8 cellular contexts compared by ENCODE assay signal in genomic region chr10:45761622-45762021, GRCh38. TPM values are rescaled to one million over a fixed set of nuclear protein-coding genes. Genes with fewer than 3 reads are reported as not detected.
DNase-seq lines count a peak whose midpoint lies in the region; ATAC-seq, FAIRE-seq and TF ChIP-seq lines count a peak whose summit lies in the region.
"Not testable (repeated sequence)": the region's sequence is repeated elsewhere in the genome, so short reads cannot be mapped to it uniquely, and the experiment has no call there.

No MANE protein-coding gene starts in this region.

- in situ Hi-C loops in astrocyte of the spinal cord (cut with HindIII; ENCODE audit: low sequenced_read_pairs); HepG2 (cut with HindIII; ENCODE audit: extremely low pct_ligation_motif_present, low pct_unique_long_range_greater_than_20kb): not testable (repeated sequence)

- POLR2A ChIA-PET in HepG2 (lab: Yijun Ruan, JAX), result not testable (repeated sequence)

- H3K4me3 ChIP-seq in astrocyte of the spinal cord (ENCODE audit: low read depth, low read length); HepG2 (replicated peaks in 1 of 3; ENCODE audit: insufficient read depth in 1 of 3, low read depth in 2 of 3, low read length in 3 of 3): not testable (repeated sequence)

- H3K9me3 ChIP-seq in HepG2 (ENCODE audit: low read length), result not testable (repeated sequence)

- not testable (repeated sequence) for TF ChIP-seq CTCF in astrocyte of the spinal cord (IDR thresholded peaks at IDR 0.05; ENCODE audit: low read depth, low read length); HepG2 (CRISPR knock-in tag; IDR thresholded peaks at IDR 0.05)

- H3K27ac ChIP-seq in HepG2 (ENCODE audit: extremely low read length, insufficient read depth, low read length), result not testable (repeated sequence)

- DNase-seq in EH (ENCODE audit: low read depth) (peak; percentile 9), astrocyte of the spinal cord (ENCODE audit: low read depth, low spot score) (peak; percentile 13), HepG2 (ENCODE audit: low spot score) (peak; percentile 67)

- CTCF ChIA-PET in HepG2 (lab: Yijun Ruan, JAX; ENCODE audit: low intra/inter-chr PET ratio, low total read pairs), result not testable (repeated sequence)

- not testable (repeated sequence) for TF ChIP-seq RAD21 in HepG2 (CRISPR knock-in tag; IDR thresholded peaks at IDR 0.05)

- ATAC-seq in GM18873 (IDR thresholded peaks at IDR 0.05; ENCODE audit: low FRiP score, unreplicated experiment), result peak; percentile 83
- ATAC-seq in GM21447 (IDR thresholded peaks at IDR 0.05; ENCODE audit: unreplicated experiment), result peak; percentile 72
- ATAC-seq in HG02642 (IDR thresholded peaks at IDR 0.05; ENCODE audit: poor library complexity, unreplicated experiment), result peak; percentile 66
- ATAC-seq in HG03064 (IDR thresholded peaks at IDR 0.05; ENCODE audit: low read depth, unreplicated experiment), result peak; percentile 62
- peak; percentile 61 for ATAC-seq in HG03565 (IDR thresholded peaks at IDR 0.05; ENCODE audit: unreplicated experiment)
- peak; percentile 85 for ATAC-seq in HepG2

- not testable (repeated sequence) for BruUV-seq in HepG2 (replicated peaks; lab: Mats Ljungman, UMichigan)

- H3K4me2 ChIP-seq in HepG2 (ENCODE audit: low read depth, low read length), result peak overlapping the region; percentile 12; the same call in 1 of the 2 replicates

- not testable (repeated sequence) for H3K4me1 ChIP-seq in HepG2 (ENCODE audit: insufficient read depth, low read length)

- H3K36me3 ChIP-seq in HepG2 (replicated peaks in 1 of 2; ENCODE audit: control insufficient read depth in 1 of 2, insufficient read depth in 2 of 2, low read length in 2 of 2), result not testable (repeated sequence)

- not testable (repeated sequence) for H3K27me3 ChIP-seq in HepG2 (ENCODE audit: control insufficient read depth in 1 of 2, insufficient read depth in 2 of 2, low read length in 2 of 2)

- not testable (repeated sequence) for FAIRE-seq in HepG2 (lab: Jason Lieb, UNC)

- H3K9ac ChIP-seq in HepG2 (ENCODE audit: insufficient read depth, low read depth, low read length), result not testable (repeated sequence)

- not testable (repeated sequence) for H3K79me2 ChIP-seq in HepG2 (ENCODE audit: insufficient read depth, low read length)

- TF ChIP-seq EP300 in HepG2 (IDR thresholded peaks at IDR 0.05; ENCODE audit: low read depth in 2 of 2, low read length in 2 of 2); HepG2 (CRISPR knock-in tag; IDR thresholded peaks at IDR 0.05; ENCODE audit: borderline replicate concordance): not testable (repeated sequence)

- not testable (repeated sequence) for H4K20me1 ChIP-seq in HepG2 (ENCODE audit: insufficient read depth, low read length)

- intact Hi-C loops in HepG2 (cut with micrococcal nuclease; ENCODE audit: unreplicated experiment), result not testable (repeated sequence)

- 26% methylated on average over 6 of the region's 6 CpGs for WGBS in HepG2 (ENCODE audit: low lambda C conversion rate)

- H2AFZ ChIP-seq in HepG2 (ENCODE audit: low read length), result not testable (repeated sequence)

- not testable (repeated sequence) for TF ChIP-seq POLR2A in HepG2 (IDR thresholded peaks at IDR 0.05; ENCODE audit: insufficient read depth in 1 of 2, low read depth in 2 of 2, low read length in 2 of 2)

TF ChIP-seq in HepG2, 621 proteins besides CTCF, POLR2A, EP300 and RAD21 (continues in another document):
- TF ChIP-seq MAX (IDR thresholded peaks at IDR 0.05), result 0 out of 2 replicates have a peak, but pooled peaks have one; percentile 23
- peak; percentile 33; the same call in 1 of the 2 replicates for TF ChIP-seq PATZ1 (CRISPR knock-in tag; IDR thresholded peaks at IDR 0.05)
- TF ChIP-seq ARID5B (CRISPR knock-in tag; IDR thresholded peaks at IDR 0.05), result peak; percentile 54; the same call in 1 of the 2 replicates

RNA-seq across cellular contexts. Expression of gene WASHC2C, which starts 34.6 kb away (rescaled TPM):
- 19.1 and 20.8 TPM in 2 replicates for total RNA-seq in HepG2 (2016; rRNA removed; fragmentation: Illumina TruSeq; extraction: Trizol)
- 4.8 and 4.9 TPM in 2 replicates for total RNA-seq in HepG2 (2016; cell fraction: cytosol; rRNA removed; fragmentation: Illumina TruSeq; extraction: Trizol; ENCODE audit: low read depth)
- 18.7 and 21.2 TPM in 2 replicates for total RNA-seq in HepG2 (2016; cell fraction: insoluble cytoplasmic fraction; rRNA removed; fragmentation: Illumina TruSeq; extraction: Trizol)
- total RNA-seq in HepG2 (2016; cell fraction: membrane; rRNA removed; fragmentation: Illumina TruSeq; extraction: Trizol), result 6.2 and 7.1 TPM in 2 replicates
- 25.9 and 29.1 TPM in 2 replicates for total RNA-seq in HepG2 (2016; cell fraction: nucleus; rRNA removed; fragmentation: Illumina TruSeq; extraction: Trizol)
- polyA plus RNA-seq in HepG2 (2011; rRNA removed), result 17.3 and 17.8 TPM in 2 replicates
- polyA plus RNA-seq in HepG2 (2011; cell fraction: cytosol; rRNA removed), result 7.0 and 7.1 TPM in 2 replicates
- 42.7 and 47.3 TPM in 2 replicates for polyA plus RNA-seq in HepG2 (2011; cell fraction: nucleus; rRNA removed)
- polyA plus RNA-seq in HepG2 (2012), result 12.5 and 12.9 TPM in 2 replicates
- polyA plus RNA-seq in HepG2 (2016; cell fraction: cytosol; fragmentation: Illumina TruSeq; extraction: Trizol; ENCODE audit: low read depth), result 1.4 and 1.9 TPM in 2 replicates
- polyA plus RNA-seq in HepG2 (2016; cell fraction: insoluble cytoplasmic fraction; fragmentation: Illumina TruSeq; extraction: Trizol; ENCODE audit: low read depth), result 15.1 and 16.3 TPM in 2 replicates
- 3.0 and 3.8 TPM in 2 replicates for polyA plus RNA-seq in HepG2 (2016; cell fraction: membrane; fragmentation: Illumina TruSeq; extraction: Trizol; ENCODE audit: low read depth)
- 55.5 and 56.4 TPM in 2 replicates for polyA plus RNA-seq in HepG2 (2016; cell fraction: nucleus; fragmentation: Illumina TruSeq; extraction: Trizol; ENCODE audit: insufficient read depth, low read depth)
- polyA minus RNA-seq in HepG2 (2011; rRNA and poly(A)+ RNA removed; ENCODE audit: low replicate concordance), result 8.0 and 18.3 TPM in 2 replicates
- 8.4 and 9.6 TPM in 2 replicates for polyA minus RNA-seq in HepG2 (2011; cell fraction: cytosol; rRNA and poly(A)+ RNA removed)
- polyA minus RNA-seq in HepG2 (2011; cell fraction: nucleus; rRNA and poly(A)+ RNA removed), result 39.1 and 55.3 TPM in 2 replicates

Comparison
In these comparisons a context has a peak if more than half of its experiments do, and no peak if none do; other contexts are left out.
1. DNase-seq: peak in every context shown above with its lines; median percentile 67 in HepG2; 13 in astrocyte of the spinal cord; 9 in EH.